ENCODE assay signal across 8 cellular contexts in the genomic region with DNA sequence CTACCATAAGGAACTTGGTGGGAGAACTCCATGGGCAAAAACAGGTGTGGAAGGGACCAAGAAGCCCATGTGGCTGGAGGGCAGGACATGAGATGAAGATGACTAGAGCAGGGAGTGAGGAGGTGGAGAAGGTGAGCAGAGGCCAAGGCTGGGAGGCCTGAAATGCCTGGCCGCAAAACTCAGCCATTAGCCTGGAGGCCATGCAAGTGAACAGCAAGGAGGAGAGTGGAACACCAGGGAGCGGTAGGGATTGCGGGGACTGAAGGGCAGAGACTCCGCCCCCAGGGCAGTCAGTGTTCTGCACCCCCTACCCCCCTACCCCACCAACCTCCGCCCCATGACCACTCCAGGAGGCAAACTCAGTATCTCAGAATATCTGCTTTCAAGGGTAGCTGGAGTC. TPM values are rescaled to one million over a fixed set of nuclear protein-coding genes. Genes with fewer than 3 reads are reported as not detected.
A peak's percentile ranks its signal among the peaks of the same experiment; 100 is the strongest.
DNase-seq lines count a peak whose midpoint lies in the region; ATAC-seq and TF ChIP-seq lines count a peak whose summit lies in the region.

No MANE protein-coding gene starts in this region.

- H3K4me2 ChIP-seq in trophoblast cell (ENCODE audit: low read length) = peak overlapping the region; percentile 89

- H2BK12ac ChIP-seq in trophoblast cell (ENCODE audit: low read length) = no peak overlapping the region

- H3K27ac ChIP-seq in endodermal cell (ENCODE audit: low read depth, low read length) = peak overlapping the region; percentile 98
- no peak overlapping the region for H3K27ac ChIP-seq in trophoblast cell (ENCODE audit: low read depth, low read length)

- peaks cover 50% of the 10 kb centered on the region for H3K36me3 Mint-ChIP-seq in endodermal cell (ENCODE audit: low read depth)

- H3K18ac ChIP-seq in trophoblast cell (ENCODE audit: low read length) = no peak overlapping the region

- peaks cover 19% of the 10 kb centered on the region for H3K27me3 Mint-ChIP-seq in endodermal cell (ENCODE audit: insufficient read depth)

- no peaks in the 10 kb centered on the region for H3K27me3 ChIP-seq in endodermal cell (ENCODE audit: control insufficient read depth, insufficient read depth, low read length, poor library complexity, severe bottlenecking)
- no peaks in the 10 kb centered on the region for H3K27me3 ChIP-seq in trophoblast cell (ENCODE audit: insufficient read depth, low read length)

- H3K27ac Mint-ChIP-seq in endodermal cell = peak overlapping the region; percentile 98

- WGBS in endodermal cell (ENCODE audit: insufficient coverage in 1 of 2, insufficient read length in 1 of 2), 2 experiments = 83 to 86% methylated on average over 1 to 5 of the region's 5 CpGs
- no CpG with 5 or more reads among the region's 5 CpGs for WGBS in trophoblast cell (ENCODE audit: extremely low coverage, insufficient coverage, insufficient read length)

- H3K4me3 ChIP-seq in endodermal cell (ENCODE audit: low read length) (peak overlapping the region; percentile 86), trophoblast cell (ENCODE audit: low read depth, low read length) (no peak overlapping the region)

- H3K4me3 Mint-ChIP-seq in endodermal cell = peak overlapping the region; percentile 85

- H3K79me1 ChIP-seq in trophoblast cell (ENCODE audit: low read length) = peaks cover 15% of the 10 kb centered on the region

- H3K14ac ChIP-seq in trophoblast cell (ENCODE audit: low read length) = no peak overlapping the region

- H4K91ac ChIP-seq in trophoblast cell (ENCODE audit: low read depth, low read length) = no peak overlapping the region

- no peak for ATAC-seq in esophagus mucosa

- H3K9ac ChIP-seq in endodermal cell (ENCODE audit: extremely low read depth, low read length, poor library complexity, severe bottlenecking) (no peak overlapping the region), trophoblast cell (ENCODE audit: low read length) (peak overlapping the region; percentile 12)

- H3K79me2 ChIP-seq in trophoblast cell (ENCODE audit: control insufficient read depth, insufficient read depth, low read length, poor library complexity) = peaks cover 10% of the 10 kb centered on the region

- no peaks in the 10 kb centered on the region for H3K9me3 Mint-ChIP-seq in endodermal cell

- H2AK5ac ChIP-seq in trophoblast cell (ENCODE audit: low read length) = no peak overlapping the region

- DNase-seq in ELR (ENCODE audit: low read depth) (peak; percentile 31), NCI-H510A treated with DMSO at 0.1 percent for 48 hours (lab: John Stamatoyannopoulos, UW) (peak; percentile 43), endodermal cell (peak; percentile 70), trophoblast cell (peak in 1 of 2 donors; percentile 42), NCI-H2107 treated with DMSO at 0.1 percent for 48 hours (lab: John Stamatoyannopoulos, UW; ENCODE audit: unreplicated experiment) (no peak), DMS153 (lab: John Stamatoyannopoulos, UW) (no peak)
- no peak for DNase-seq in activated CD8-positive, alpha-beta memory T cell treated with anti-CD3 and anti-CD28 coated beads, Interleukin-2, amount 50 U/mL, for 48 hours

- H3K23ac ChIP-seq in trophoblast cell (ENCODE audit: low read length) = no peak overlapping the region

- no peak overlapping the region for H2BK5ac ChIP-seq in trophoblast cell (ENCODE audit: low read depth, low read length, poor library complexity)

- H2BK120ac ChIP-seq in trophoblast cell (ENCODE audit: insufficient read depth, low read length, poor library complexity) = no peak overlapping the region

- no peak overlapping the region for H4K12ac ChIP-seq in trophoblast cell (ENCODE audit: low read depth, low read length)

- H3K4me1 Mint-ChIP-seq in endodermal cell = peaks cover 18% of the 10 kb centered on the region

- no peak overlapping the region for H3K4ac ChIP-seq in trophoblast cell (ENCODE audit: low read depth, low read length)

- peaks cover 44% of the 10 kb centered on the region for H3K36me3 ChIP-seq in endodermal cell (ENCODE audit: control insufficient read depth, insufficient read depth, low read length)
- peaks cover 6% of the 10 kb centered on the region in 2 experiments for H3K36me3 ChIP-seq in trophoblast cell (ENCODE audit: control insufficient read depth in 1 of 2, insufficient read depth in 2 of 2, low read length in 2 of 2)

- peak; percentile 48 for TF ChIP-seq CTCF in endodermal cell (conservative IDR thresholded peaks at IDR 0.05)

- no peak overlapping the region for H2AFZ ChIP-seq in trophoblast cell (ENCODE audit: insufficient read depth, low read length, poor library complexity)

- H4K8ac ChIP-seq in trophoblast cell (ENCODE audit: low read depth, low read length) = no peak overlapping the region

- H3K9me3 ChIP-seq in endodermal cell (ENCODE audit: control insufficient read depth, low read length) = no peaks in the 10 kb centered on the region
- H3K9me3 ChIP-seq in trophoblast cell (ENCODE audit: insufficient read depth, low read depth, low read length) = no peaks in the 10 kb centered on the region

- H3K4me1 ChIP-seq in endodermal cell (ENCODE audit: control insufficient read depth, insufficient read depth, low read length) (peaks cover 4% of the 10 kb centered on the region), trophoblast cell (ENCODE audit: control insufficient read depth in 1 of 2, insufficient read depth in 2 of 2, low read length in 2 of 2) (peaks cover 8 to 16% of the 10 kb centered on the region in 2 experiments)

RNA-seq across cellular contexts. Expression of a gene that starts 17.0 kb away (rescaled TPM):
- total RNA-seq in endodermal cell (10 to 100 TPM; 64.7 to 67.6 TPM), esophagus mucosa (30.5 TPM)
- 39.4 TPM for polyA plus RNA-seq in endodermal cell (2013, experiment 1 of 2)
- polyA plus RNA-seq in endodermal cell (2013, experiment 2 of 2) = 41.9 TPM
- 28.8 TPM in 2 replicates for polyA plus RNA-seq in trophoblast cell (2013)

RNA-seq across cellular contexts. Expression of a gene that starts 19.5 kb away (rescaled TPM):
- total RNA-seq in endodermal cell (1 to 10 TPM; 3.1 to 3.3 TPM), esophagus mucosa (2.3 TPM)
- polyA plus RNA-seq in endodermal cell (2013, experiment 1 of 2) = 3.8 TPM
- 2.8 TPM for polyA plus RNA-seq in endodermal cell (2013, experiment 2 of 2)
- 6.0 and 6.4 TPM in 2 replicates for polyA plus RNA-seq in trophoblast cell (2013)

RNA-seq across cellular contexts. Expression of a gene that starts 46.5 kb away (rescaled TPM):
- total RNA-seq in endodermal cell = 10 to 100 TPM; 74.0 to 84.3 TPM
- polyA plus RNA-seq in endodermal cell (2013, experiment 1 of 2) = 49.4 TPM
- polyA plus RNA-seq in endodermal cell (2013, experiment 2 of 2) = 46.5 TPM
- 36.4 and 36.8 TPM in 2 replicates for polyA plus RNA-seq in trophoblast cell (2013)
- total RNA-seq in esophagus mucosa = 19.2 TPM

Comparison
In these comparisons a context has a peak if more than half of its experiments do, and no peak if none do; other contexts are left out.
1. DNase-seq: peak in ELR (single experiment), NCI-H510A treated with DMSO at 0.1 percent for 48 hours (single experiment) and endodermal cell (single experiment); none in NCI-H2107 treated with DMSO at 0.1 percent for 48 hours (single experiment), activated CD8-positive, alpha-beta memory T cell treated with anti-CD3 and anti-CD28 coated beads, Interleukin-2, amount 50 U/mL, for 48 hours (single experiment) and DMS153 (single experiment).